Comparison of ENCODE assay signal across 8 cellular contexts in genomic region chr10:3239066-3239919, GRCh38.
DNase-seq lines count a peak whose midpoint lies in the region; ATAC-seq and TF ChIP-seq lines count a peak whose summit lies in the region.

No MANE protein-coding gene starts in this region.

- no peaks in the 10 kb centered on the region for H3K36me3 ChIP-seq in SK-N-SH (replicated peaks in 1 of 2; ENCODE audit: control insufficient read depth in 1 of 2, insufficient read depth in 2 of 2, low read length in 1 of 2)
- H3K36me3 ChIP-seq in heart right ventricle: no peaks in the 10 kb centered on the region

- no peaks in the 10 kb centered on the region for H4K20me1 ChIP-seq in SK-N-SH (ENCODE audit: insufficient read depth)

- POLR2A ChIA-PET in SK-N-SH (lab: Yijun Ruan, JAX): no interaction called here

- intact Hi-C loops in heart right ventricle (cut with DNase I): loop anchor here in 8 of 10 donors (1.0 to 10.0 kb wide), 14 partner anchors 216 to 1533 kb away; no protein-coding TSS in a partner anchor

- H3K27ac ChIP-seq in SK-N-SH (ENCODE audit: low read depth in 2 of 2, low read length in 1 of 2): no peak overlapping the region
- peak overlapping the region in 9 of 10 donors; percentile 11 to 84 (median 68) for H3K27ac ChIP-seq in heart right ventricle

- no peak for TF ChIP-seq EP300 in SK-N-SH (IDR thresholded peaks at IDR 0.05; ENCODE audit: borderline replicate concordance in 1 of 2, low read depth in 1 of 2, low read length in 1 of 2)

- H3K4me3 ChIP-seq in SK-N-SH (ENCODE audit: low read depth in 2 of 2, low read length in 1 of 2) (no peak overlapping the region; a peak in 1 of 4 replicates), heart right ventricle (peak overlapping the region in 6 of 10 donors; percentile 23 to 36 (median 32))

- H3K4me1 ChIP-seq in SK-N-SH (ENCODE audit: control insufficient read depth in 1 of 2, insufficient read depth in 2 of 2, low read depth in 1 of 2, low read length in 1 of 2): no peaks in the 10 kb centered on the region; a peak in 1 of 4 replicates
- H3K4me1 ChIP-seq in heart right ventricle: peaks cover 0 to 26% (median 5%) of the 10 kb centered on the region in 9 donors

- H2AFZ ChIP-seq in SK-N-SH (ENCODE audit: low read depth): no peak overlapping the region

- 38% methylated on average over 35 of the region's 35 CpGs for WGBS in SK-N-SH (ENCODE audit: low lambda C conversion rate)
- 30 to 34% methylated on average over 35 of the region's 35 CpGs for WGBS in heart right ventricle, 2 donors

- H3F3A ChIP-seq in SK-N-SH (replicated peaks; ENCODE audit: insufficient read depth): no peaks in the 10 kb centered on the region

- peak; percentile 39 for DNase-seq in NCI-H82 (lab: John Stamatoyannopoulos, UW)
- no peak for DNase-seq in NCI-H82 treated with DMSO at 0.1 percent for 48 hours (lab: John Stamatoyannopoulos, UW; ENCODE audit: unreplicated experiment)
- peak; percentile 81 for DNase-seq in SK-N-SH
- peak; percentile 76 for DNase-seq in activated naive CD4-positive, alpha-beta T cell treated with anti-CD3 and anti-CD28 coated beads, Interleukin-2, amount 50 U/mL, for 16 hours
- DNase-seq in heart right ventricle: peak; percentile 77 to 82
- DNase-seq in retina: peak; percentile 86

- no peaks in the 10 kb centered on the region for H3K79me2 ChIP-seq in SK-N-SH (ENCODE audit: insufficient read depth)

- peak; percentile 81 for TF ChIP-seq CTCF in SK-N-SH (IDR thresholded peaks at IDR 0.05)
- TF ChIP-seq CTCF in heart right ventricle (IDR thresholded peaks at IDR 0.05): peak; percentile 85 to 98 (median 95)

- H3K9ac ChIP-seq in SK-N-SH: no peak overlapping the region

- no peak overlapping the region for H3K4me2 ChIP-seq in SK-N-SH

- H3K27me3 ChIP-seq in SK-N-SH (ENCODE audit: insufficient read depth) (no peaks in the 10 kb centered on the region), heart right ventricle (peaks cover 0 to 4% (median 0%) of the 10 kb centered on the region in 7 donors)

- ATAC-seq in HG03159 (IDR thresholded peaks at IDR 0.05; ENCODE audit: unreplicated experiment): peak; percentile 85
- peak; percentile 81 to 93 (median 88) for ATAC-seq in heart right ventricle
- ATAC-seq in HG03196 (IDR thresholded peaks at IDR 0.05; ENCODE audit: unreplicated experiment): no peak

- peak; percentile 96 for TF ChIP-seq RAD21 in SK-N-SH (IDR thresholded peaks at IDR 0.05; ENCODE audit: low read length)

- CTCF ChIA-PET in SK-N-SH (lab: Yijun Ruan, JAX): interaction anchor here (0.6 to 1.9 kb wide), 34 partner anchors 10 to 1532 kb away, joined by 3 to 12 read pairs (median 3); partner anchors contain the start of gene KLF6

- no peaks in the 10 kb centered on the region for H3K9me3 ChIP-seq in SK-N-SH
- no peaks in the 10 kb centered on the region for H3K9me3 ChIP-seq in heart right ventricle

- H3K9me2 ChIP-seq in SK-N-SH: no peaks in the 10 kb centered on the region

TF ChIP-seq in SK-N-SH, 30 proteins besides CTCF, POLR2A, EP300 and RAD21:
- TF ChIP-seq RFX5 (IDR thresholded peaks at IDR 0.05; ENCODE audit: low read length): no peak
- no peak for TF ChIP-seq TAF1 (IDR thresholded peaks at IDR 0.05; ENCODE audit: borderline replicate concordance, low read depth, low read length)
- no peak for TF ChIP-seq GABPA (IDR thresholded peaks at IDR 0.05; ENCODE audit: low read depth)
- TF ChIP-seq GATA2 (CRISPR knock-in tag; IDR thresholded peaks at IDR 0.05): no peak
- TF ChIP-seq REST (IDR thresholded peaks at IDR 0.05; ENCODE audit: low read depth, low read length): no peak
- TF ChIP-seq SMC3 (IDR thresholded peaks at IDR 0.05; ENCODE audit: low read depth, low read length): peak; percentile 93
- no peak for TF ChIP-seq ELF1 (IDR thresholded peaks at IDR 0.05)

Comparison
In these comparisons a context has a peak if more than half of its experiments do, and no peak if none do; other contexts are left out.
1. H3K27ac ChIP-seq: peak in heart right ventricle (9 of 10); none in SK-N-SH (0 of 2).
2. H3K4me3 ChIP-seq: peak in heart right ventricle (6 of 10); none in SK-N-SH (0 of 2).